Comparison of ENCODE assay signal across 10 cellular contexts in the genomic region with DNA sequence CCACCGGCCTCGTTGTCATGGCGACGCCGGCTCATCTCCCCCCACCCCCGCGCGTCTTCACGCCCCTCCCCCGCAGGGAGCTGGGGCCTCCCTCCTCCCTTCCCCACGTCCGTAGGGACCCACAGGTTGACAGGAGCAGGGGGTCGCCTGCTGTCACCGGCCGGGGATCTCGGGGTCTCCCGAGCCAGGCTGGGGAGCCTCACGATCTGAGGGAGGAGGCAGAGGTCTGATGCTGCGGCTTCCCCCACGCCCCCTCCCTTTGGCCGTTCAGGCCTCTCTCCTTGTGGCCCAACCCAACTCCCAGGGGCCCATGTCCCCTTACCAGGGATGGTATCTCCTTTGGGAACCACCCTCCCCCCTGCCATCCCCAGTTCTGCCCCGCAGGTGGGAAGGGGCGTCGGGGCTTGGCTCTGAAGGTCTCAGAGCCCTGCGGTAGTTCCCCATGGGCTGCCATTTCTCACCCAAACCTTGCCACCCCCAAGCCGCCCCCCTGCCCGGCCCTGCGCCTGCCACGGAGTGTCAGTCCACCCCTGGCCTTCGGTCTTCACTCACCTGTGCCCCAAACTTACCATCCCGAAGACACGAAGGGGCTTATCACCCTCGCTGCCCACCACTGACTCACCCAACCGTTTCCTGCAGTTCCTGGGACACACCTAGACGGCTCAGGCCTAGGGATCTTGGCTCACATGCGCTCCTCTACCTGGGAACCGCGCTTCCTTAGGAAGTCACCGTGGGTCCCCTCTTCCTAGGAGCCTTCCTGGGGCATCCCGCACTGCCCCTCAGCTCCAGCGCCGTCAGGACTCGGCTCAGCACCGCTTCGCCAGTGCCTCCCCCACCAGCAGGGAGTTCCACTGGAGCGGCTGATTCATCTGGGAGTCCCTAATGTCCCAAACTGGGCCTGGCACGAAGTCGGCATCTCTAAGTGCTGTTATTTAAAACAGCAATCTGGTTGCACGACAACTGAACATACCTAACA. TPM values are rescaled to one million over a fixed set of nuclear protein-coding genes. Genes with fewer than 3 reads are reported as not detected.
DNase-seq lines count a peak whose midpoint lies in the region; ATAC-seq and TF ChIP-seq lines count a peak whose summit lies in the region.
"Had no signal": no experiment of that assay in that cellular context is flagged by ENCODE, and none has a peak within 500 bp of the region (broad histone marks: within the 10 kb centered on the region; RNA-seq: fewer than 3 reads in every experiment).

No MANE protein-coding gene starts in this region.

- intact Hi-C loops in activated CD4-positive, alpha-beta T cell treated with anti-CD3 and anti-CD28 coated beads, Interleukin-2, amount 10 ng/mL, durations not matched to agents 24 days and 14 days (cut with micrococcal nuclease): no loop called here

- no peak for DNase-seq in activated CD4-positive, alpha-beta T cell treated with anti-CD3 and anti-CD28 coated beads, Interleukin-2, amount 10 ng/mL, durations not matched to agents 24 days and 14 days
- no peak for DNase-seq in activated CD4-positive, alpha-beta T cell treated with anti-CD3 and anti-CD28 coated beads for 48 hours
- DNase-seq in T-cell: no peak
- no peak for DNase-seq in hepatocyte (ENCODE audit: low spot score)
- no peak for DNase-seq in stimulated activated effector memory CD8-positive, alpha-beta T cell treated with anti-CD3 and anti-CD28 coated beads, Interleukin-12 subunit alpha, Interleukin-12 subunit beta, amount 100 ng/mL, for 72 hours (ENCODE audit: low spot score in 2 of 2)
- DNase-seq in NOMO-1 treated with dmso at 0.1 percent for 144 hours (lab: John Stamatoyannopoulos, UW; ENCODE audit: unreplicated experiment): no peak
- DNase-seq in NCI-H526 treated with DMSO at 0.1 percent for 48 hours (lab: John Stamatoyannopoulos, UW): no peak
- DNase-seq in OCI-M1 (lab: John Stamatoyannopoulos, UW): no peak
- DNase-seq: NCI-H774 had no signal

- H3K9me2 ChIP-seq in hepatocyte (replicated peaks; ENCODE audit: insufficient read depth): no peaks in the 10 kb centered on the region

- peak overlapping the region; percentile 29 for H3K4me3 ChIP-seq in hepatocyte

- H4K20me1 ChIP-seq in hepatocyte (ENCODE audit: insufficient read depth, poor library complexity, severe bottlenecking): no peaks in the 10 kb centered on the region

- H3K36me3 ChIP-seq in hepatocyte (replicated peaks; ENCODE audit: insufficient read depth, low read depth): no peaks in the 10 kb centered on the region
- H3K36me3 ChIP-seq: gastroesophageal sphincter had no signal

- peak in 2 of 4 experiments; percentile 2 to 8 for ATAC-seq in T-cell (replicated peaks in 1 of 4)
- ATAC-seq in stimulated activated effector memory CD8-positive, alpha-beta T cell treated with anti-CD3 and anti-CD28 coated beads, Interleukin-12 subunit alpha, Interleukin-12 subunit beta, amount 100 ng/mL, for 72 hours: no peak

- no peaks in the 10 kb centered on the region for H3K9me3 Mint-ChIP-seq in activated CD4-positive, alpha-beta T cell treated with anti-CD3 and anti-CD28 coated beads, Interleukin-2, amount 10 ng/mL, durations not matched to agents 24 days and 14 days
- no peaks in the 10 kb centered on the region for H3K9me3 Mint-ChIP-seq in T-cell
- no peaks in the 10 kb centered on the region for H3K9me3 Mint-ChIP-seq in stimulated activated effector memory CD8-positive, alpha-beta T cell treated with anti-CD3 and anti-CD28 coated beads, Interleukin-12 subunit alpha, Interleukin-12 subunit beta, amount 100 ng/mL, for 72 hours

- H3K27ac ChIP-seq in hepatocyte: no peak overlapping the region
- H3K27ac ChIP-seq: gastroesophageal sphincter had no signal

- no peak for TF ChIP-seq CTCF in hepatocyte (IDR thresholded peaks at IDR 0.05; ENCODE audit: poor library complexity)

- H3K27me3 Mint-ChIP-seq in activated CD4-positive, alpha-beta T cell treated with anti-CD3 and anti-CD28 coated beads, Interleukin-2, amount 10 ng/mL, durations not matched to agents 24 days and 14 days: peaks cover 35% of the 10 kb centered on the region
- H3K27me3 Mint-ChIP-seq in T-cell: peaks cover 4 to 25% of the 10 kb centered on the region in 2 donors

- H3K4me2 ChIP-seq in hepatocyte: peak overlapping the region; percentile 99

- H3K4me3 Mint-ChIP-seq in activated CD4-positive, alpha-beta T cell treated with anti-CD3 and anti-CD28 coated beads, Interleukin-2, amount 10 ng/mL, durations not matched to agents 24 days and 14 days: peak overlapping the region; percentile 80
- peak overlapping the region; percentile 78 to 90 (median 82) for H3K4me3 Mint-ChIP-seq in T-cell
- peak overlapping the region; percentile 76 for H3K4me3 Mint-ChIP-seq in stimulated activated effector memory CD8-positive, alpha-beta T cell treated with anti-CD3 and anti-CD28 coated beads, Interleukin-12 subunit alpha, Interleukin-12 subunit beta, amount 100 ng/mL, for 72 hours

- no peaks in the 10 kb centered on the region for H3K79me2 ChIP-seq in hepatocyte

- H2AFZ ChIP-seq in hepatocyte: peak overlapping the region; percentile 35

- no peaks in the 10 kb centered on the region for H3K36me3 Mint-ChIP-seq in activated CD4-positive, alpha-beta T cell treated with anti-CD3 and anti-CD28 coated beads, Interleukin-2, amount 10 ng/mL, durations not matched to agents 24 days and 14 days (ENCODE audit: low read depth)
- no peaks in the 10 kb centered on the region for H3K36me3 Mint-ChIP-seq in T-cell
- peaks cover 6% of the 10 kb centered on the region for H3K36me3 Mint-ChIP-seq in stimulated activated effector memory CD8-positive, alpha-beta T cell treated with anti-CD3 and anti-CD28 coated beads, Interleukin-12 subunit alpha, Interleukin-12 subunit beta, amount 100 ng/mL, for 72 hours

- POLR2A ChIA-PET in T-cell (lab: Charles Lee): no interaction called here

- no peaks in the 10 kb centered on the region for H3K4me1 ChIP-seq in hepatocyte (ENCODE audit: insufficient read depth)

- peaks cover 25% of the 10 kb centered on the region for H3K27me3 ChIP-seq in hepatocyte

- H3K4me1 Mint-ChIP-seq in activated CD4-positive, alpha-beta T cell treated with anti-CD3 and anti-CD28 coated beads, Interleukin-2, amount 10 ng/mL, durations not matched to agents 24 days and 14 days: peaks cover 6% of the 10 kb centered on the region
- peaks cover 6 to 15% (median 10%) of the 10 kb centered on the region in 3 donors for H3K4me1 Mint-ChIP-seq in T-cell
- H3K4me1 Mint-ChIP-seq in stimulated activated effector memory CD8-positive, alpha-beta T cell treated with anti-CD3 and anti-CD28 coated beads, Interleukin-12 subunit alpha, Interleukin-12 subunit beta, amount 100 ng/mL, for 72 hours: peaks cover 21% of the 10 kb centered on the region

- CTCF ChIA-PET in T-cell (lab: Charles Lee): no interaction called here

- H3K9me3 ChIP-seq in hepatocyte (ENCODE audit: low read depth): no peaks in the 10 kb centered on the region
- H3K9me3 ChIP-seq: gastroesophageal sphincter had no signal

- peak overlapping the region; percentile 9 for H3K27ac Mint-ChIP-seq in activated CD4-positive, alpha-beta T cell treated with anti-CD3 and anti-CD28 coated beads, Interleukin-2, amount 10 ng/mL, durations not matched to agents 24 days and 14 days
- H3K27ac Mint-ChIP-seq in T-cell: peak overlapping the region in 1 of 2 donors; percentile 46
- H3K27ac Mint-ChIP-seq in stimulated activated effector memory CD8-positive, alpha-beta T cell treated with anti-CD3 and anti-CD28 coated beads, Interleukin-12 subunit alpha, Interleukin-12 subunit beta, amount 100 ng/mL, for 72 hours: no peak overlapping the region

- 27% methylated on average over 34 of the region's 49 CpGs for WGBS in hepatocyte (ENCODE audit: low lambda C conversion rate, missing lambda C conversion rate)

RNA-seq across cellular contexts. Expression of a gene that starts 1.0 kb away (rescaled TPM):
- 2.7 and 3.2 TPM in 2 replicates for total RNA-seq in activated CD4-positive, alpha-beta T cell treated with anti-CD3 and anti-CD28 coated beads, Interleukin-2, amount 10 ng/mL, durations not matched to agents 24 days and 14 days
- total RNA-seq in T-cell (under 1 TPM in 4 of 5 donors, not detected in 1; 0.15 to 0.38 (median 0.26) TPM), hepatocyte (6.8 and 6.9 TPM in 2 replicates)
- polyA plus RNA-seq in hepatocyte: 11.4 and 13.0 TPM in 2 replicates

RNA-seq across cellular contexts. Expression of a gene that starts 11.2 kb away (rescaled TPM):
- not detected in 2 replicates for total RNA-seq in activated CD4-positive, alpha-beta T cell treated with anti-CD3 and anti-CD28 coated beads, Interleukin-2, amount 10 ng/mL, durations not matched to agents 24 days and 14 days
- total RNA-seq in T-cell (not detected), hepatocyte (not detected in 2 replicates)
- not detected in 2 replicates for polyA plus RNA-seq in hepatocyte
- total RNA-seq: gastroesophageal sphincter had no signal

RNA-seq across cellular contexts. Expression of a gene that starts 15.8 kb away (rescaled TPM):
- 129 and 133 TPM in 2 replicates for total RNA-seq in activated CD4-positive, alpha-beta T cell treated with anti-CD3 and anti-CD28 coated beads, Interleukin-2, amount 10 ng/mL, durations not matched to agents 24 days and 14 days
- total RNA-seq in T-cell: 100 to 1,000 TPM in 3 of 5 donors, 10 to 100 TPM in 2; 84.8 to 152 (median 128) TPM
- total RNA-seq in hepatocyte: 61.2 and 99.9 TPM in 2 replicates
- polyA plus RNA-seq in hepatocyte: 14.0 and 17.6 TPM in 2 replicates

RNA-seq across cellular contexts. Expression of a gene that starts 16.4 kb away (rescaled TPM):
- 45.9 and 47.7 TPM in 2 replicates for total RNA-seq in activated CD4-positive, alpha-beta T cell treated with anti-CD3 and anti-CD28 coated beads, Interleukin-2, amount 10 ng/mL, durations not matched to agents 24 days and 14 days
- total RNA-seq in T-cell (10 to 100 TPM; 15.0 to 22.8 (median 20.3) TPM), hepatocyte (10.6 and 12.4 TPM in 2 replicates)
- 9.0 and 12.9 TPM in 2 replicates for polyA plus RNA-seq in hepatocyte

RNA-seq across cellular contexts. Expression of a gene that starts 19.3 kb away (rescaled TPM):
- 1.5 and 1.8 TPM in 2 replicates for total RNA-seq in activated CD4-positive, alpha-beta T cell treated with anti-CD3 and anti-CD28 coated beads, Interleukin-2, amount 10 ng/mL, durations not matched to agents 24 days and 14 days
- under 1 TPM in 3 of 5 donors, not detected in 2; 0.25 to 0.32 (median 0.25) TPM for total RNA-seq in T-cell
- total RNA-seq in hepatocyte: not detected in 2 replicates
- not detected in 2 replicates for polyA plus RNA-seq in hepatocyte
- total RNA-seq: gastroesophageal sphincter had no signal
